In genomic region chr22:24441406-24442351, GRCh38 we compare ENCODE assay signal across 14 cellular contexts. TPM values are rescaled to one million over a fixed set of nuclear protein-coding genes. Genes with fewer than 3 reads are reported as not detected.
DNase-seq lines count a peak whose midpoint lies in the region; ATAC-seq and TF ChIP-seq lines count a peak whose summit lies in the region.
"Had no signal": no experiment of that assay in that cellular context is flagged by ENCODE, and none has a peak within 500 bp of the region (broad histone marks: within the 10 kb centered on the region; RNA-seq: fewer than 3 reads in every experiment).

No MANE protein-coding gene starts in this region.

- no peaks in the 10 kb centered on the region for H3K9me3 Mint-ChIP-seq in stimulated activated effector memory CD8-positive, alpha-beta T cell treated with anti-CD3 and anti-CD28 coated beads, Interleukin-12 subunit alpha, Interleukin-12 subunit beta, amount 100 ng/mL, for 72 hours
- H3K9me3 Mint-ChIP-seq: activated T-cell treated with anti-CD3 and anti-CD28 coated beads, Interleukin-2, amount 50 U/mL, for 72 hours; nephron progenitor cell had no signal

- H3K27me3 ChIP-seq in SK-N-SH (ENCODE audit: insufficient read depth), result no peaks in the 10 kb centered on the region
- H3K27me3 ChIP-seq: suprapubic skin had no signal

- no peak overlapping the region for H2AFZ ChIP-seq in SK-N-SH (ENCODE audit: low read depth)

- DNase-seq in SK-N-SH (peak; percentile 79), HuH-7.5 (ENCODE audit: low spot score) (peak; percentile 8), Right ventricle myocardium inferior (ENCODE audit: missing footprints) (no peak), ACHN (no peak)
- DNase-seq in stimulated activated effector memory CD8-positive, alpha-beta T cell treated with anti-CD3 and anti-CD28 coated beads, Interleukin-12 subunit alpha, Interleukin-12 subunit beta, amount 100 ng/mL, for 72 hours (ENCODE audit: low spot score in 2 of 2), result no peak
- DNase-seq: activated T-cell treated with anti-CD3 and anti-CD28 coated beads, Interleukin-2, amount 50 U/mL, for 72 hours; NCI-H2081; nephron progenitor cell; SW 1271 had no signal

- TF ChIP-seq EP300 in SK-N-SH (IDR thresholded peaks at IDR 0.05; ENCODE audit: borderline replicate concordance in 1 of 2, low read depth in 1 of 2, low read length in 1 of 2), result peak in 1 of 2 experiments; percentile 40; a peak in 1 of 4 replicates

- TF ChIP-seq CTCF in SK-N-SH (IDR thresholded peaks at IDR 0.05), result no peak

- CTCF ChIA-PET in SK-N-SH (lab: Yijun Ruan, JAX), result interaction anchor here (0.9 to 2.2 kb wide), 8 partner anchors 7 to 139 kb away, joined by 3 to 11 read pairs (median 6); no protein-coding TSS in a partner anchor

- H3K9ac ChIP-seq in SK-N-SH, result no peak overlapping the region

- H3K9me2 ChIP-seq in SK-N-SH, result no peaks in the 10 kb centered on the region

- no peak overlapping the region; a peak in 1 of 4 replicates for H3K4me3 ChIP-seq in SK-N-SH (ENCODE audit: low read depth in 2 of 2, low read length in 1 of 2)
- H3K4me3 ChIP-seq: suprapubic skin had no signal

- peak overlapping the region in 1 of 2 experiments; percentile 91; a peak in 2 of 4 replicates for H3K27ac ChIP-seq in SK-N-SH (ENCODE audit: low read depth in 2 of 2, low read length in 1 of 2)
- H3K27ac ChIP-seq: suprapubic skin had no signal

- peaks cover 75% of the 10 kb centered on the region for H3K36me3 Mint-ChIP-seq in stimulated activated effector memory CD8-positive, alpha-beta T cell treated with anti-CD3 and anti-CD28 coated beads, Interleukin-12 subunit alpha, Interleukin-12 subunit beta, amount 100 ng/mL, for 72 hours

- in situ Hi-C loops in ACHN (cut with HindIII; ENCODE audit: low pct_ligation_motif_present, low pct_unique_long_range_greater_than_20kb, low sequenced_read_pairs), result no loop called here

- WGBS in SK-N-SH (ENCODE audit: low lambda C conversion rate), result 61% methylated on average over 8 of the region's 8 CpGs

- H3K4me1 ChIP-seq in SK-N-SH (ENCODE audit: control insufficient read depth in 1 of 2, insufficient read depth in 2 of 2, low read depth in 1 of 2, low read length in 1 of 2), result peaks cover 16 to 88% of the 10 kb centered on the region in 2 experiments
- H3K4me1 ChIP-seq: suprapubic skin had no signal

- no peak overlapping the region for H3K4me3 Mint-ChIP-seq in stimulated activated effector memory CD8-positive, alpha-beta T cell treated with anti-CD3 and anti-CD28 coated beads, Interleukin-12 subunit alpha, Interleukin-12 subunit beta, amount 100 ng/mL, for 72 hours
- H3K4me3 Mint-ChIP-seq: activated T-cell treated with anti-CD3 and anti-CD28 coated beads, Interleukin-2, amount 50 U/mL, for 72 hours; nephron progenitor cell had no signal

- no peaks in the 10 kb centered on the region for H3K79me2 ChIP-seq in SK-N-SH (ENCODE audit: insufficient read depth)

- no peaks in the 10 kb centered on the region for H3K9me3 ChIP-seq in SK-N-SH
- H3K9me3 ChIP-seq: suprapubic skin had no signal

- H3K36me3 ChIP-seq in SK-N-SH (replicated peaks in 1 of 2; ENCODE audit: control insufficient read depth in 1 of 2, insufficient read depth in 2 of 2, low read length in 1 of 2), result peaks cover 0 to 2% of the 10 kb centered on the region in 2 experiments
- H3K36me3 ChIP-seq: suprapubic skin had no signal

- H3F3A ChIP-seq in SK-N-SH (replicated peaks; ENCODE audit: insufficient read depth), result no peaks in the 10 kb centered on the region

- ATAC-seq in SK-N-SH treated with all-trans-retinoic acid at 6 μM for 48 hours, result no peak; the same call in 2 of the 3 replicates
- ATAC-seq in Right ventricle myocardium inferior, result peak; percentile 80
- ATAC-seq in stimulated activated effector memory CD8-positive, alpha-beta T cell treated with anti-CD3 and anti-CD28 coated beads, Interleukin-12 subunit alpha, Interleukin-12 subunit beta, amount 100 ng/mL, for 72 hours, result no peak
- ATAC-seq in HG02623 (IDR thresholded peaks at IDR 0.05; ENCODE audit: unreplicated experiment), result no peak
- no peak for ATAC-seq in GM19324 (IDR thresholded peaks at IDR 0.05; ENCODE audit: low FRiP score, unreplicated experiment)
- ATAC-seq: activated T-cell treated with anti-CD3 and anti-CD28 coated beads, Interleukin-2, amount 50 U/mL, for 72 hours had no signal

- H3K27ac Mint-ChIP-seq in stimulated activated effector memory CD8-positive, alpha-beta T cell treated with anti-CD3 and anti-CD28 coated beads, Interleukin-12 subunit alpha, Interleukin-12 subunit beta, amount 100 ng/mL, for 72 hours, result peak overlapping the region; percentile 85
- H3K27ac Mint-ChIP-seq: nephron progenitor cell had no signal

- intact Hi-C loops in Right ventricle myocardium inferior (cut with DNase I), result no loop called here

- no peak overlapping the region for H3K4me2 ChIP-seq in SK-N-SH

- no peak for TF ChIP-seq RAD21 in SK-N-SH (IDR thresholded peaks at IDR 0.05; ENCODE audit: low read length)

- no peaks in the 10 kb centered on the region for H4K20me1 ChIP-seq in SK-N-SH (ENCODE audit: insufficient read depth)

- peaks cover 62% of the 10 kb centered on the region for H3K4me1 Mint-ChIP-seq in stimulated activated effector memory CD8-positive, alpha-beta T cell treated with anti-CD3 and anti-CD28 coated beads, Interleukin-12 subunit alpha, Interleukin-12 subunit beta, amount 100 ng/mL, for 72 hours

- POLR2A ChIA-PET in SK-N-SH (lab: Yijun Ruan, JAX), result interaction anchor here (0.7 to 1.7 kb wide), 7 partner anchors 9 to 80 kb away, joined by 3 to 5 read pairs (median 4); no protein-coding TSS in a partner anchor

TF ChIP-seq in SK-N-SH, 30 proteins besides CTCF, POLR2A, EP300 and RAD21:
- TF ChIP-seq ZBTB33 (IDR thresholded peaks at IDR 0.05; ENCODE audit: borderline replicate concordance, low read depth), result no peak
- TF ChIP-seq MXI1 (IDR thresholded peaks at IDR 0.05; ENCODE audit: low read depth, low read length), result peak; percentile 80
- 0 out of 2 replicates have a peak, but pooled peaks have one; percentile 34 for TF ChIP-seq FOXJ3 (CRISPR knock-in tag; IDR thresholded peaks at IDR 0.05)
- TF ChIP-seq TCF12 (IDR thresholded peaks at IDR 0.05), result no peak
- TF ChIP-seq CHD2 (IDR thresholded peaks at IDR 0.05; ENCODE audit: low read length, partially characterized antibody), result peak; percentile 18

TF ChIP-seq in SK-N-SH treated with all-trans-retinoic acid at 6 μM for 48 hours, 23 proteins besides CTCF, POLR2A, EP300 and RAD21 (continues in another document):
- no peak for TF ChIP-seq POU6F1 (CRISPR knock-in tag; IDR thresholded peaks at IDR 0.05; ENCODE audit: borderline replicate concordance, low read depth)
- TF ChIP-seq ZNF8 (CRISPR knock-in tag; IDR thresholded peaks at IDR 0.05), result no peak
- no peak for TF ChIP-seq RARB (CRISPR knock-in tag; IDR thresholded peaks at IDR 0.05)
- TF ChIP-seq ZNF565 (CRISPR knock-in tag; conservative IDR thresholded peaks at IDR 0.05; ENCODE audit: low read depth), result no peak
- no peak for TF ChIP-seq PATZ1 (CRISPR knock-in tag; IDR thresholded peaks at IDR 0.05; ENCODE audit: borderline replicate concordance)
- no peak for TF ChIP-seq CSDC2 (CRISPR knock-in tag; IDR thresholded peaks at IDR 0.05)
- TF ChIP-seq GLIS3 (CRISPR knock-in tag; IDR thresholded peaks at IDR 0.05), result no peak
- no peak for TF ChIP-seq ZFP3 (CRISPR knock-in tag; IDR thresholded peaks at IDR 0.05)

RNA-seq across cellular contexts. Expression of gene ADORA2A, which starts 14.3 kb away (rescaled TPM):
- 9.3 and 12.0 TPM in 2 replicates for polyA plus RNA-seq in SK-N-SH (2012; rRNA removed)
- 5.1 and 9.7 TPM in 2 replicates for polyA plus RNA-seq in SK-N-SH (2012; cell fraction: cytosol; rRNA removed)
- polyA plus RNA-seq in SK-N-SH (2012; cell fraction: nucleus; rRNA removed), result 22.5 and 26.1 TPM in 2 replicates
- 4.3 TPM for total RNA-seq in Right ventricle myocardium inferior

RNA-seq across cellular contexts. Expression of gene UPB1, which starts 53.5 kb away (rescaled TPM):
- polyA plus RNA-seq in SK-N-SH (2012; rRNA removed), result 0.30 and 0.49 TPM in 2 replicates
- 0.14 and 0.20 TPM in 2 replicates for polyA plus RNA-seq in SK-N-SH (2012; cell fraction: cytosol; rRNA removed)
- polyA plus RNA-seq in SK-N-SH (2012; cell fraction: nucleus; rRNA removed), result 1.4 and 1.7 TPM in 2 replicates
- total RNA-seq in Right ventricle myocardium inferior, result 1.3 TPM
- total RNA-seq: bronchial epithelial cell had no signal

Comparison
In these comparisons a context has a peak if more than half of its experiments do, and no peak if none do; other contexts are left out.
1. DNase-seq: peak in SK-N-SH (single experiment) and HuH-7.5 (single experiment); none in Right ventricle myocardium inferior (single experiment), stimulated activated effector memory CD8-positive, alpha-beta T cell treated with anti-CD3 and anti-CD28 coated beads, Interleukin-12 subunit alpha, Interleukin-12 subunit beta, amount 100 ng/mL, for 72 hours (0 of 2) and ACHN (single experiment).